ENCODE assay signal across 9 cellular contexts in genomic region chr17:81036128-81036891, GRCh38. TPM values are rescaled to one million over a fixed set of nuclear protein-coding genes. Genes with fewer than 3 reads are reported as not detected.
DNase-seq lines count a peak whose midpoint lies in the region; ATAC-seq and FAIRE-seq lines count a peak whose summit lies in the region.
"Had no signal": no experiment of that assay in that cellular context is flagged by ENCODE, and none has a peak within 500 bp of the region (broad histone marks: within the 10 kb centered on the region; RNA-seq: fewer than 3 reads in every experiment).

No MANE protein-coding gene starts in this region.

- H3K4me3 Mint-ChIP-seq in activated T-helper 2 cell treated with anti-CD3 and anti-CD28 coated beads, Interferon-gamma antibody, Interleukin-2, Interleukin-4, amounts not matched to agents 10 μg/mL and 5 μg/mL and 100 μg/mL, durations not matched to agents 14 hours and 24 hours and 36 hours (ENCODE audit: low read depth), result peak overlapping the region; percentile 67
- peak overlapping the region; percentile 69 for H3K4me3 Mint-ChIP-seq in stimulated activated effector memory CD8-positive, alpha-beta T cell treated with anti-CD3 and anti-CD28 coated beads, Interleukin-12 subunit alpha, Interleukin-12 subunit beta, amount 100 ng/mL, for 72 hours

- no peak overlapping the region for H3K27ac Mint-ChIP-seq in activated T-helper 2 cell treated with anti-CD3 and anti-CD28 coated beads, Interferon-gamma antibody, Interleukin-2, Interleukin-4, amounts not matched to agents 10 μg/mL and 5 μg/mL and 100 μg/mL, durations not matched to agents 14 hours and 24 hours and 36 hours
- peak overlapping the region; percentile 45 for H3K27ac Mint-ChIP-seq in stimulated activated effector memory CD8-positive, alpha-beta T cell treated with anti-CD3 and anti-CD28 coated beads, Interleukin-12 subunit alpha, Interleukin-12 subunit beta, amount 100 ng/mL, for 72 hours

- no peaks in the 10 kb centered on the region for H3K9me3 Mint-ChIP-seq in activated T-helper 2 cell treated with anti-CD3 and anti-CD28 coated beads, Interferon-gamma antibody, Interleukin-2, Interleukin-4, amounts not matched to agents 10 μg/mL and 5 μg/mL and 100 μg/mL, durations not matched to agents 14 hours and 24 hours and 36 hours
- H3K9me3 Mint-ChIP-seq in stimulated activated effector memory CD8-positive, alpha-beta T cell treated with anti-CD3 and anti-CD28 coated beads, Interleukin-12 subunit alpha, Interleukin-12 subunit beta, amount 100 ng/mL, for 72 hours, result no peaks in the 10 kb centered on the region

- peaks cover 3% of the 10 kb centered on the region for H3K4me1 Mint-ChIP-seq in activated T-helper 2 cell treated with anti-CD3 and anti-CD28 coated beads, Interferon-gamma antibody, Interleukin-2, Interleukin-4, amounts not matched to agents 10 μg/mL and 5 μg/mL and 100 μg/mL, durations not matched to agents 14 hours and 24 hours and 36 hours (ENCODE audit: low read depth)
- H3K4me1 Mint-ChIP-seq in stimulated activated effector memory CD8-positive, alpha-beta T cell treated with anti-CD3 and anti-CD28 coated beads, Interleukin-12 subunit alpha, Interleukin-12 subunit beta, amount 100 ng/mL, for 72 hours, result peaks cover 28% of the 10 kb centered on the region

- FAIRE-seq in HTR-8/SVneo (lab: Jason Lieb, UNC), result no peak
- FAIRE-seq: A204.1 had no signal

- intact Hi-C loops in activated T-helper 2 cell treated with anti-CD3 and anti-CD28 coated beads, Interferon-gamma antibody, Interleukin-2, Interleukin-4, amounts not matched to agents 10 μg/mL and 5 μg/mL and 100 μg/mL, durations not matched to agents 14 hours and 24 hours and 36 hours (cut with micrococcal nuclease), result loop anchor here (10.0 kb wide), 1 partner anchor 188 kb away; the partner anchor contains the start of gene CEP131

- H3K4me3 ChIP-seq in iPS-11a (ENCODE audit: low read depth, low read length), result peak overlapping the region; percentile 62

- ATAC-seq in stimulated activated effector memory CD8-positive, alpha-beta T cell treated with anti-CD3 and anti-CD28 coated beads, Interleukin-12 subunit alpha, Interleukin-12 subunit beta, amount 100 ng/mL, for 72 hours, result no peak

- H3K36me3 Mint-ChIP-seq in activated T-helper 2 cell treated with anti-CD3 and anti-CD28 coated beads, Interferon-gamma antibody, Interleukin-2, Interleukin-4, amounts not matched to agents 10 μg/mL and 5 μg/mL and 100 μg/mL, durations not matched to agents 14 hours and 24 hours and 36 hours (ENCODE audit: low read depth), result no peaks in the 10 kb centered on the region
- H3K36me3 Mint-ChIP-seq in stimulated activated effector memory CD8-positive, alpha-beta T cell treated with anti-CD3 and anti-CD28 coated beads, Interleukin-12 subunit alpha, Interleukin-12 subunit beta, amount 100 ng/mL, for 72 hours, result peaks cover 6% of the 10 kb centered on the region

- DNase-seq in DMS79 treated with DMSO at 0.1 percent for 48 hours (lab: John Stamatoyannopoulos, UW), result peak; percentile 8
- DNase-seq in DMS79 (lab: John Stamatoyannopoulos, UW), result no peak
- DNase-seq in activated T-helper 2 cell treated with anti-CD3 and anti-CD28 coated beads, Interferon-gamma antibody, Interleukin-2, Interleukin-4, amounts not matched to agents 10 μg/mL and 5 μg/mL and 100 μg/mL, durations not matched to agents 14 hours and 24 hours and 36 hours (ENCODE audit: low spot score), result no peak
- DNase-seq in stimulated activated effector memory CD8-positive, alpha-beta T cell treated with anti-CD3 and anti-CD28 coated beads, Interleukin-12 subunit alpha, Interleukin-12 subunit beta, amount 100 ng/mL, for 72 hours (ENCODE audit: low spot score in 2 of 2), result no peak
- DNase-seq in HTR-8/SVneo (ENCODE audit: insufficient read length, low spot score), result no peak
- no peak for DNase-seq in amniotic stem cell (lab: John Stamatoyannopoulos, UW)
- DNase-seq in Kasumi-1 (lab: John Stamatoyannopoulos, UW), result no peak

- H3K27me3 Mint-ChIP-seq in activated T-helper 2 cell treated with anti-CD3 and anti-CD28 coated beads, Interferon-gamma antibody, Interleukin-2, Interleukin-4, amounts not matched to agents 10 μg/mL and 5 μg/mL and 100 μg/mL, durations not matched to agents 14 hours and 24 hours and 36 hours (ENCODE audit: low read depth), result peaks cover 46% of the 10 kb centered on the region

RNA-seq across cellular contexts. Expression of gene BAIAP2, which starts 1.4 kb away (rescaled TPM):
- 5.3 TPM in 2 replicates for total RNA-seq in activated T-helper 2 cell treated with anti-CD3 and anti-CD28 coated beads, Interferon-gamma antibody, Interleukin-2, Interleukin-4, amounts not matched to agents 10 μg/mL and 5 μg/mL and 100 μg/mL, durations not matched to agents 14 hours and 24 hours and 36 hours

RNA-seq across cellular contexts. Expression of gene CHMP6, which starts 44.7 kb away (rescaled TPM):
- total RNA-seq in activated T-helper 2 cell treated with anti-CD3 and anti-CD28 coated beads, Interferon-gamma antibody, Interleukin-2, Interleukin-4, amounts not matched to agents 10 μg/mL and 5 μg/mL and 100 μg/mL, durations not matched to agents 14 hours and 24 hours and 36 hours, result 29.5 and 36.9 TPM in 2 replicates
